1 cellular context compared by ENCODE assay signal in genomic region chr15:67094001-67094826, GRCh38.
TF ChIP-seq lines count a peak whose summit lies in the region.

No MANE protein-coding gene starts in this region.

TF ChIP-seq in H1, 55 proteins besides CTCF, POLR2A, EP300 and RAD21 (continued from another document):
- no peak for TF ChIP-seq GTF2F1 (IDR thresholded peaks at IDR 0.05; ENCODE audit: borderline replicate concordance, low read depth, low read length)
- TF ChIP-seq TCF12 (IDR thresholded peaks at IDR 0.05; ENCODE audit: low read depth, low read length) = no peak
- TF ChIP-seq CBX5 (IDR thresholded peaks at IDR 0.05; ENCODE audit: low read depth, low read length) = no peak
